ENCODE assay signal across 29 cellular contexts in the genomic region with DNA sequence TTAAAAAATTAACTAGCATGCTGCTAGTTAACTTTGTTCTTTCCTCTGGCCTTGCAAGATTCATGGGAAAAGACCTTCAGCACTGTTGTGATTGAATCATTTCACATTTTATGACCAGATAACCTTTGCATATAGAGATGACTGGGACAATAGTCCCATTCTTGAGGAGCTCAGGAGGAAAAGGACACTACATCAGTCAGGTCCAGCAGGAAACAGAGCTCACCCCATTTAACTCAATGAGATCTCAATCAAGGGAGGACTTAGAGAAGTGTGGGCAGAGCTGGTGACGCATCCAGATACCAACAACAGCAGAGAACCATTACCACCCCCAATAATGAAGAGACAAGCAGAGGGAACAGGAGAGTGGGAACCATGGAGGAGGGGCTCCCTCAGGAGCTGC.
"Had no signal": no experiment of that assay in that cellular context is flagged by ENCODE, and none has a peak within 500 bp of the region (broad histone marks: within the 10 kb centered on the region; RNA-seq: fewer than 3 reads in every experiment).

No MANE protein-coding gene starts in this region.

- H3K4me1 ChIP-seq: ascending aorta, breast epithelium, colonic mucosa, esophagus squamous epithelium, gastroesophageal sphincter had no signal

- DNase-seq: activated CD4-positive, alpha-beta memory T cell treated with anti-CD3 and anti-CD28 coated beads, Interleukin-2, amount 10 ng/mL, durations not matched to agents 7 days and 5 days; activated CD4-positive, alpha-beta T cell treated with anti-CD3 and anti-CD28 coated beads for 1 hour; activated CD4-positive, alpha-beta T cell treated with anti-CD3 and anti-CD28 coated beads for 4 hours; activated CD4-positive, alpha-beta T cell treated with anti-CD3 and anti-CD28 coated beads, Interleukin-2, amount 10 ng/mL, durations not matched to agents 7 days and 5 days; activated CD4-positive, alpha-beta T cell treated with anti-CD3 and anti-CD28 coated beads, Interleukin-2, amount 50 U/mL, for 4 hours; activated CD8-positive, alpha-beta memory T cell treated with anti-CD3 and anti-CD28 coated beads, Interleukin-2, amount 50 U/mL, for 48 hours; activated gamma-delta T cell; activated naive CD4-positive, alpha-beta T cell; activated naive CD4-positive, alpha-beta T cell treated with anti-CD3 and anti-CD28 coated beads, Interleukin-2, amount 10 ng/mL, durations not matched to agents 7 days and 5 days; activated naive CD8-positive, alpha-beta T cell treated with anti-CD3 and anti-CD28 coated beads, Interleukin-2, amount 10 ng/mL, durations not matched to agents 7 days and 5 days; activated T-cell treated with anti-CD3 and anti-CD28 coated beads for 4 hours; activated T-cell treated with anti-CD3 and anti-CD28 coated beads, Interleukin-2, amount 50 U/mL, for 24 hours; activated T-cell treated with anti-CD3 and anti-CD28 coated beads, Interleukin-2, amount 50 U/mL, for 72 hours; central memory CD4-positive, alpha-beta T cell; cerebellar nuclear complex; colonic mucosa; effector CD8-positive, alpha-beta T cell; esophagus squamous epithelium; foreskin melanocyte; heart right ventricle; T-helper 2 cell had no signal

- ATAC-seq: activated naive CD4-positive, alpha-beta T cell treated with anti-CD3 and anti-CD28 coated beads, Interleukin-2, amount 50 U/mL, for 72 hours; activated T-cell treated with anti-CD3 and anti-CD28 coated beads, Interleukin-2, amount 50 U/mL, for 72 hours; gastroesophageal sphincter; WTC11 had no signal

- H3K36me3 ChIP-seq: ascending aorta, breast epithelium, cardiac muscle cell, colonic mucosa, esophagus squamous epithelium, gastroesophageal sphincter, heart right ventricle had no signal

- H3K4me3 ChIP-seq: ascending aorta, breast epithelium, cardiac muscle cell, colonic mucosa, esophagus squamous epithelium, gastroesophageal sphincter, heart right ventricle had no signal

- H3K27me3 ChIP-seq: ascending aorta, breast epithelium, colonic mucosa, esophagus squamous epithelium, heart right ventricle had no signal

- H3K27ac ChIP-seq: ascending aorta, breast epithelium, colonic mucosa, epithelial cell of prostate, esophagus squamous epithelium, gastroesophageal sphincter, heart right ventricle, VCaP had no signal

- H3K9me3 ChIP-seq: ascending aorta, breast epithelium, colonic mucosa, esophagus squamous epithelium, gastroesophageal sphincter, heart right ventricle had no signal
